In genomic region chr11:74929431-74930363, GRCh38 we compare ENCODE assay signal across 8 cellular contexts. TPM values are rescaled to one million over a fixed set of nuclear protein-coding genes. Genes with fewer than 3 reads are reported as not detected.
DNase-seq lines count a peak whose midpoint lies in the region; ATAC-seq lines count a peak whose summit lies in the region.

No MANE protein-coding gene starts in this region.

- peaks cover 2% of the 10 kb centered on the region; the same call in 1 of the 2 replicates for H3K36me3 ChIP-seq in H7 (replicated peaks; ENCODE audit: control insufficient read depth, insufficient read depth, low read length)

- no peak overlapping the region for H3K4me3 ChIP-seq in H7 (ENCODE audit: insufficient read depth, low read depth, low read length)

- peak; percentile 88 for ATAC-seq in left ventricle myocardium superior
- peak; percentile 77 for ATAC-seq in sciatic nerve
- ATAC-seq in GM19463 (IDR thresholded peaks at IDR 0.05; ENCODE audit: unreplicated experiment), result no peak

- peak; percentile 87 for DNase-seq in DMS 273 (lab: John Stamatoyannopoulos, UW; ENCODE audit: unreplicated experiment)
- DNase-seq in H7, result peak; percentile 64
- DNase-seq in NCI-H146 treated with DMSO at 0.1 percent for 48 hours (lab: John Stamatoyannopoulos, UW; ENCODE audit: unreplicated experiment), result peak; percentile 43
- peak; percentile 51 for DNase-seq in T follicular helper cell (ENCODE audit: low read depth)
- peak in 42 of 56 donors; percentile 2 to 90 (median 38) for DNase-seq in amygdala (lab: John Stamatoyannopoulos, UW)
- peak; percentile 36 for DNase-seq in left ventricle myocardium superior
- DNase-seq in sciatic nerve (ENCODE audit: low spot score), result peak; percentile 76

- intact Hi-C loops in left ventricle myocardium superior (cut with micrococcal nuclease) (loop anchor here (5.0 kb wide), 1 partner anchor 103 kb away; no protein-coding TSS in a partner anchor), sciatic nerve (cut with DNase I) (loop anchor here (10.0 kb wide), 1 partner anchor 315 kb away; the partner anchor contains the start of gene TPBGL)

- no peaks in the 10 kb centered on the region for H3K27me3 ChIP-seq in H7 (ENCODE audit: control insufficient read depth, insufficient read depth, low read length)

RNA-seq across cellular contexts. Expression of gene XRRA1, which starts 19.2 kb away (rescaled TPM):
- 11.1 and 12.1 TPM in 2 replicates for total RNA-seq in H7 (2014; rRNA removed; shearing (Covaris generic))
- 7.3 TPM for total RNA-seq in left ventricle myocardium superior
- 18.5 TPM for total RNA-seq in sciatic nerve

RNA-seq across cellular contexts. Expression of gene SPCS2, which starts 19.4 kb away (rescaled TPM):
- 17.4 and 19.1 TPM in 2 replicates for total RNA-seq in H7 (2014; rRNA removed; shearing (Covaris generic))
- total RNA-seq in left ventricle myocardium superior (105 TPM), sciatic nerve (130 TPM)

RNA-seq across cellular contexts. Expression of gene NEU3, which starts 59.0 kb away (rescaled TPM):
- 11.0 and 15.3 TPM in 2 replicates for total RNA-seq in H7 (2014; rRNA removed; shearing (Covaris generic))
- total RNA-seq in left ventricle myocardium superior (4.9 TPM), sciatic nerve (7.5 TPM)

Comparison
In these comparisons a context has a peak if more than half of its experiments do, and no peak if none do; other contexts are left out.
1. DNase-seq: peak in every context shown above with its lines; median percentile 87 in DMS 273; 76 in sciatic nerve; 64 in H7; 51 in T follicular helper cell; 43 in NCI-H146 treated with DMSO at 0.1 percent for 48 hours; 38 in amygdala; 36 in left ventricle myocardium superior.